In the genomic region with DNA sequence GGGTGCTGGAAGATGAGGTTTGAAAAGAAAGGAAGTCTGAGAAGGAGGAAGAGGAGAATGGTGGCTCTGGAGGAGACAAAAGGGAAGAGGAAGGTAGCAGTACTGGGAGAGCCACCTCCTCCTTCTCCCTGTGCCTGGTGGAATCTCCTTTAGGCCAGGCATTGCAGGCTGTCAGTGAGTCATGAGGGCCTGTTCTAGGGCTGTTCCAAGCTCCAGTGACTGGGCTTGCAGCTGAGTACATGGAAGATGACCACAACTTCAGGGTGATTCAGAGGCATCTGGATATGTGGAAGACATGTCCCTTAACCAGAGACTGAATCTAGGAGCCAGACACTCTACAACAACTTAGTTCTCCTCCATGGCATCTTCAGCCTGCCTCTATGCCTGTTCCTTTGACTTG, we compare ENCODE assay signal across 14 cellular contexts.
DNase-seq lines count a peak whose midpoint lies in the region; ATAC-seq and TF ChIP-seq lines count a peak whose summit lies in the region.
"Had no signal": no experiment of that assay in that cellular context is flagged by ENCODE, and none has a peak within 500 bp of the region (broad histone marks: within the 10 kb centered on the region; RNA-seq: fewer than 3 reads in every experiment).

No MANE protein-coding gene starts in this region.

- TF ChIP-seq CTCF in BJ (IDR thresholded peaks at IDR 0.05; ENCODE audit: insufficient read depth, low read depth, low read length) (no peak), fibroblast of mammary gland (conservative IDR thresholded peaks at IDR 0.05; ENCODE audit: control insufficient read depth, insufficient read depth, low read depth, low read length) (no peak), osteocyte (IDR thresholded peaks at IDR 0.05) (no peak), mesothelial cell of epicardium (IDR thresholded peaks at IDR 0.05; ENCODE audit: unreplicated experiment) (no peak)

- no peaks in the 10 kb centered on the region for H3K27me3 ChIP-seq in BJ (ENCODE audit: control insufficient read depth, insufficient read depth, low read length)
- H3K27me3 ChIP-seq: right atrium auricular region had no signal

- H3K27ac Mint-ChIP-seq in osteocyte (ENCODE audit: unreplicated experiment): peak overlapping the region; percentile 44
- H3K27ac Mint-ChIP-seq in mesothelial cell of epicardium: no peak overlapping the region
- H3K27ac Mint-ChIP-seq: H9, immature natural killer cell had no signal

- ATAC-seq in GM19467 (IDR thresholded peaks at IDR 0.05; ENCODE audit: unreplicated experiment): no peak

- POLR2A ChIA-PET in BJ (lab: Charles Lee): no interaction called here

- H3K27me3 Mint-ChIP-seq in osteocyte (ENCODE audit: unreplicated experiment) (no peaks in the 10 kb centered on the region), mesothelial cell of epicardium (ENCODE audit: low read depth) (no peaks in the 10 kb centered on the region)

- peaks cover 9% of the 10 kb centered on the region for H3K4me1 Mint-ChIP-seq in osteocyte (ENCODE audit: unreplicated experiment)
- H3K4me1 Mint-ChIP-seq in mesothelial cell of epicardium: peaks cover 28% of the 10 kb centered on the region

- DNase-seq in BJ (ENCODE audit: low read depth): peak; percentile 42
- DNase-seq in RPMI7951 (ENCODE audit: low read depth): peak; percentile 92
- peak; percentile 94 for DNase-seq in fibroblast of mammary gland (ENCODE audit: low read depth)
- DNase-seq in osteocyte (ENCODE audit: extremely low spot score, unreplicated experiment): no peak
- no peak for DNase-seq in DMS79 treated with DMSO at 0.1 percent for 48 hours (lab: John Stamatoyannopoulos, UW)
- no peak for DNase-seq in activated CD4-positive, alpha-beta T cell treated with anti-CD3 and anti-CD28 coated beads, Interleukin-2, amount 50 U/mL, for 4 hours
- no peak for DNase-seq in mesothelial cell of epicardium (ENCODE audit: low spot score in 2 of 2, unreplicated experiment in 2 of 2)
- DNase-seq: COR-L47, H9, immature natural killer cell, NCI-H1048 had no signal

- H3K9me3 Mint-ChIP-seq in osteocyte (ENCODE audit: unreplicated experiment): peaks cover 5% of the 10 kb centered on the region
- peaks cover 17% of the 10 kb centered on the region for H3K9me3 Mint-ChIP-seq in mesothelial cell of epicardium
- H3K9me3 Mint-ChIP-seq: immature natural killer cell had no signal

- CTCF ChIA-PET in BJ (lab: Yijun Ruan, JAX): interaction anchor here (2.5 kb wide), 1 partner anchor 10 kb away, joined by 9 read pairs; no protein-coding TSS in a partner anchor

- H3K36me3 Mint-ChIP-seq in osteocyte (ENCODE audit: unreplicated experiment): no peaks in the 10 kb centered on the region
- no peaks in the 10 kb centered on the region for H3K36me3 Mint-ChIP-seq in mesothelial cell of epicardium
- H3K36me3 Mint-ChIP-seq: immature natural killer cell had no signal

- no peak overlapping the region for H3K4me3 Mint-ChIP-seq in osteocyte (ENCODE audit: unreplicated experiment)
- no peak overlapping the region for H3K4me3 Mint-ChIP-seq in mesothelial cell of epicardium
- H3K4me3 Mint-ChIP-seq: H9, immature natural killer cell had no signal

- H3K4me3 ChIP-seq in BJ (ENCODE audit: low read depth, low read length): no peak overlapping the region
- no peak overlapping the region for H3K4me3 ChIP-seq in fibroblast of mammary gland (ENCODE audit: control insufficient read depth, low read depth, low read length)
- H3K4me3 ChIP-seq: dorsolateral prefrontal cortex, right atrium auricular region had no signal

- no peaks in the 10 kb centered on the region for H3K36me3 ChIP-seq in BJ (ENCODE audit: control insufficient read depth, insufficient read depth, low read length)
- H3K36me3 ChIP-seq: right atrium auricular region had no signal

Comparison
In these comparisons a context has a peak if more than half of its experiments do, and no peak if none do; other contexts are left out.
1. DNase-seq: peak in BJ (single experiment), RPMI7951 (single experiment) and fibroblast of mammary gland (single experiment); none in osteocyte (single experiment), DMS79 treated with DMSO at 0.1 percent for 48 hours (single experiment), activated CD4-positive, alpha-beta T cell treated with anti-CD3 and anti-CD28 coated beads, Interleukin-2, amount 50 U/mL, for 4 hours (0 of 2) and mesothelial cell of epicardium (0 of 2).